Comparison of ENCODE assay signal across 8 cellular contexts in genomic region chr1:155250246-155250632, GRCh38. TPM values are rescaled to one million over a fixed set of nuclear protein-coding genes. Genes with fewer than 3 reads are reported as not detected.
DNase-seq lines count a peak whose midpoint lies in the region; ATAC-seq and TF ChIP-seq lines count a peak whose summit lies in the region.

No MANE protein-coding gene starts in this region.

- H3K9me3 Mint-ChIP-seq in activated naive CD4-positive, alpha-beta T cell treated with anti-CD3 and anti-CD28 coated beads, Interleukin-2, amount 50 U/mL, for 24 hours = no peaks in the 10 kb centered on the region

- TF ChIP-seq POLR2A in transverse colon (IDR thresholded peaks at IDR 0.05) = no peak

- no peaks in the 10 kb centered on the region for H3K36me3 Mint-ChIP-seq in activated naive CD4-positive, alpha-beta T cell treated with anti-CD3 and anti-CD28 coated beads, Interleukin-2, amount 50 U/mL, for 24 hours

- H3K27me3 ChIP-seq in HUES48 (ENCODE audit: control insufficient read depth, insufficient read depth, low read length) = peaks cover 13% of the 10 kb centered on the region
- H3K27me3 ChIP-seq in transverse colon = no peaks in the 10 kb centered on the region

- 43% methylated on average over 14 of the region's 28 CpGs; no CpG with 5 or more reads in 1 of the 2 donors for WGBS in transverse colon (ENCODE audit: low coverage in 1 of 2), 2 donors

- H3K9me3 ChIP-seq in HUES48 (ENCODE audit: control insufficient read depth, insufficient read depth, low read length) = no peaks in the 10 kb centered on the region
- H3K9me3 ChIP-seq in transverse colon = no peaks in the 10 kb centered on the region

- peaks cover 15% of the 10 kb centered on the region; the same call in 1 of the 2 replicates for H3K36me3 ChIP-seq in HUES48 (ENCODE audit: control insufficient read depth, insufficient read depth, low read length)
- H3K36me3 ChIP-seq in transverse colon = no peaks in the 10 kb centered on the region

- peak overlapping the region; percentile 66 for H3K4me3 Mint-ChIP-seq in activated naive CD4-positive, alpha-beta T cell treated with anti-CD3 and anti-CD28 coated beads, Interleukin-2, amount 50 U/mL, for 24 hours

- H3K4me3 ChIP-seq in HUES48 (ENCODE audit: low read depth, low read length) (peak overlapping the region; percentile 63), transverse colon (peak overlapping the region in 2 of 4 donors; percentile 22 to 37)

- ATAC-seq in esophagus mucosa (peak; percentile 0), sciatic nerve (no peak)

- peaks cover 24% of the 10 kb centered on the region for H3K4me1 Mint-ChIP-seq in activated naive CD4-positive, alpha-beta T cell treated with anti-CD3 and anti-CD28 coated beads, Interleukin-2, amount 50 U/mL, for 24 hours

- intact Hi-C loops in transverse colon (cut with DNase I; ENCODE audit: low total_unique reads) = loop anchor here (2.0 to 10.0 kb wide), 2 partner anchors 75 to 345 kb away; no protein-coding TSS in a partner anchor
- intact Hi-C loops in sciatic nerve (cut with DNase I) = no loop called here

- TF ChIP-seq CTCF in transverse colon (IDR thresholded peaks at IDR 0.05) = no peak

- no peak for TF ChIP-seq EP300 in transverse colon (IDR thresholded peaks at IDR 0.05; ENCODE audit: low read depth)

- peaks cover 13% of the 10 kb centered on the region; the same call in 1 of the 2 replicates for H3K4me1 ChIP-seq in HUES48 (ENCODE audit: control insufficient read depth, insufficient read depth, low read length)
- H3K4me1 ChIP-seq in transverse colon = peaks cover 21 to 29% (median 24%) of the 10 kb centered on the region in 4 donors

- peak overlapping the region; percentile 23 for H3K27ac Mint-ChIP-seq in activated naive CD4-positive, alpha-beta T cell treated with anti-CD3 and anti-CD28 coated beads, Interleukin-2, amount 50 U/mL, for 24 hours

- H3K9ac ChIP-seq in HUES48 (ENCODE audit: low read depth, low read length) = no peak overlapping the region

- DNase-seq in activated naive CD4-positive, alpha-beta T cell treated with anti-CD3 and anti-CD28 coated beads, Interleukin-2, amount 50 U/mL, for 16 hours = no peak
- DNase-seq in transverse colon (no peak), sciatic nerve (ENCODE audit: low spot score) (no peak), G401 (ENCODE audit: low spot score) (no peak), NCI-H2196 treated with DMSO at 0.1 percent for 48 hours (lab: John Stamatoyannopoulos, UW; ENCODE audit: unreplicated experiment) (no peak)

- no peak overlapping the region for H3K27ac ChIP-seq in HUES48 (ENCODE audit: low read depth, low read length)
- H3K27ac ChIP-seq in transverse colon = peak overlapping the region in 3 of 4 donors; percentile 16 to 54 (median 50)

- no peaks in the 10 kb centered on the region for H3K27me3 Mint-ChIP-seq in activated naive CD4-positive, alpha-beta T cell treated with anti-CD3 and anti-CD28 coated beads, Interleukin-2, amount 50 U/mL, for 24 hours

- in situ Hi-C loops in transverse colon (cut with MboI; ENCODE audit: low pct_ligation_motif_present in 1 of 4, low pct_unique_long_range_greater_than_20kb in 1 of 4, low sequenced_read_pairs in 3 of 4) = loop anchor here in 3 of 4 donors (10.0 to 25.0 kb wide), 2 partner anchors 65 to 337 kb away; no protein-coding TSS in a partner anchor
- in situ Hi-C loops in G401 (cut with HindIII; ENCODE audit: low sequenced_read_pairs) = no loop called here

RNA-seq across cellular contexts. Expression of gene ENTREP3, which starts 5.0 kb away (rescaled TPM):
- 24.9 TPM for total RNA-seq in esophagus mucosa
- total RNA-seq in transverse colon = 10 to 100 TPM in 3 of 4 donors, 1 to 10 TPM in 1; 9.0 to 21.9 (median 15.7) TPM
- total RNA-seq in sciatic nerve = 28.4 TPM
- total RNA-seq in G401 (2014; rRNA removed; shearing (Covaris generic)) = 5.4 and 7.3 TPM in 2 replicates

RNA-seq across cellular contexts. Expression of gene SCAMP3, which starts 11.9 kb away (rescaled TPM):
- total RNA-seq in esophagus mucosa = 43.3 TPM
- total RNA-seq in transverse colon = 10 to 100 TPM in 3 of 4 donors, 1 to 10 TPM in 1; 7.8 to 61.3 (median 35.2) TPM
- 44.0 TPM for total RNA-seq in sciatic nerve
- total RNA-seq in G401 (2014; rRNA removed; shearing (Covaris generic)) = 24.3 and 49.0 TPM in 2 replicates

RNA-seq across cellular contexts. Expression of gene CLK2, which starts 23.1 kb away (rescaled TPM):
- 16.9 TPM for total RNA-seq in esophagus mucosa
- 10 to 100 TPM; 31.9 to 92.9 (median 51.5) TPM for total RNA-seq in transverse colon
- 57.8 TPM for total RNA-seq in sciatic nerve
- total RNA-seq in G401 (2014; rRNA removed; shearing (Covaris generic)) = 32.1 and 47.4 TPM in 2 replicates

RNA-seq across cellular contexts. Expression of gene HCN3, which starts 27.0 kb away (rescaled TPM):
- total RNA-seq in esophagus mucosa (1.7 TPM), transverse colon (10 to 100 TPM; 13.0 to 34.0 (median 22.2) TPM), sciatic nerve (8.0 TPM)
- 1.1 and 3.3 TPM in 2 replicates for total RNA-seq in G401 (2014; rRNA removed; shearing (Covaris generic))

RNA-seq across cellular contexts. Expression of gene MTX1, which starts 41.7 kb away (rescaled TPM):
- 36.5 TPM for total RNA-seq in esophagus mucosa
- total RNA-seq in transverse colon = 10 to 100 TPM; 24.3 to 64.0 (median 46.0) TPM
- total RNA-seq in sciatic nerve = 20.0 TPM
- total RNA-seq in G401 (2014; rRNA removed; shearing (Covaris generic)) = 125 and 126 TPM in 2 replicates
